Comparison of ENCODE assay signal across 30 cellular contexts in the genomic region with DNA sequence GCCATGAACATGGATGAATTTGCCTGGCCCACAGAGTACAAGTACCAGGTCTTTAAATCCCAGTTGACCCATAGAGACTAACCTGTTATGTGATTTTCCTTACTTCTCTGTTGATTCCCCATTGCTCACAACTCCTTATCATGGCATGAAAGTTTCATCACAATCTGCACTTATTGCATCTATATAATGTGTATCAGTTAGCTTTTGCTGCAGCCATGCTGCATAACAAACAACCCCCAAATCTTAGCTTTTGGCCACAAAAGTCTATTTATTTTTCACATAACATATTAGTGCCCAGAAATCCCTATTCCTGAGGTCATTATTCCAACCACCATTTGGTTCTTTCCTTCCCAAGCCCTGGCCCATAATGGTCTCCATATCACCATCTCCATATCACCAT. TPM values are rescaled to one million over a fixed set of nuclear protein-coding genes. Genes with fewer than 3 reads are reported as not detected.
"Had no signal": no experiment of that assay in that cellular context is flagged by ENCODE, and none has a peak within 500 bp of the region (broad histone marks: within the 10 kb centered on the region; RNA-seq: fewer than 3 reads in every experiment).

No MANE protein-coding gene starts in this region.

- H3K27ac ChIP-seq: coronary artery, dorsolateral prefrontal cortex, epithelial cell of prostate, esophagus squamous epithelium, gastrocnemius medialis, heart right ventricle, left lung, lower lobe of right lung had no signal

- H3K36me3 Mint-ChIP-seq: mesothelial cell of epicardium had no signal

- H3K4me3 Mint-ChIP-seq: mesothelial cell of epicardium; naive thymus-derived CD8-positive, alpha-beta T cell had no signal

- H3K27ac Mint-ChIP-seq: mesothelial cell of epicardium; naive thymus-derived CD8-positive, alpha-beta T cell had no signal

- H3K4me3 ChIP-seq: coronary artery, dorsolateral prefrontal cortex, esophagus squamous epithelium, gastrocnemius medialis, heart right ventricle, left lung, lower lobe of right lung, mucosa of descending colon had no signal

- ATAC-seq: esophagus mucosa; gastrocnemius medialis; heart right ventricle; left cardiac atrium; left lung; left ventricle myocardium superior; lower lobe of right lung; mucosa of descending colon; naive thymus-derived CD8-positive, alpha-beta T cell had no signal

- FAIRE-seq: colon, islet of Langerhans, keratinocyte had no signal

- H3K9me3 ChIP-seq: gastrocnemius medialis, lower lobe of right lung, mucosa of descending colon had no signal

- H3K36me3 ChIP-seq: esophagus squamous epithelium, gastrocnemius medialis, heart right ventricle, left lung, lower lobe of right lung had no signal

- H3K27me3 ChIP-seq: esophagus squamous epithelium had no signal

- DNase-seq: dermis blood vessel endothelial cell; dorsolateral prefrontal cortex; effector CD4-positive, alpha-beta T cell; effector memory CD4-positive, alpha-beta T cell; erythroblast; esophagus squamous epithelium; foreskin fibroblast; foreskin melanocyte; gastrocnemius medialis; glutamatergic neuron; head of caudate nucleus; heart right ventricle; hippocampal formation; left cardiac atrium; left lung; left ventricle myocardium superior; lower lobe of right lung; mesenchymal stem cell; mucosa of descending colon; naive B cell; naive thymus-derived CD8-positive, alpha-beta T cell had no signal

RNA-seq across cellular contexts. Expression of gene GGTA1, which starts 3.7 kb away (rescaled TPM):
- total RNA-seq: kidney epithelial cell; mesothelial cell of epicardium; myocyte; naive thymus-derived CD8-positive, alpha-beta T cell had no signal
- polyA plus RNA-seq: keratinocyte had no signal
